Comparison of ENCODE assay signal across 8 cellular contexts in genomic region chr2:119264781-119265692, GRCh38. TPM values are rescaled to one million over a fixed set of nuclear protein-coding genes. Genes with fewer than 3 reads are reported as not detected.
DNase-seq lines count a peak whose midpoint lies in the region; ATAC-seq lines count a peak whose summit lies in the region.

No MANE protein-coding gene starts in this region.

- DNase-seq in DMS79 treated with DMSO at 0.1 percent for 48 hours (lab: John Stamatoyannopoulos, UW) (peak; percentile 3), DMS79 (lab: John Stamatoyannopoulos, UW) (no peak), HT-29 (ENCODE audit: low spot score) (peak; percentile 68), NOMO-1 treated with dmso at 0.1 percent for 144 hours (lab: John Stamatoyannopoulos, UW; ENCODE audit: unreplicated experiment) (peak; percentile 35), amniotic epithelial cell (ENCODE audit: low read depth) (peak; percentile 41), iris pigment epithelial cell (ENCODE audit: low read depth) (peak; percentile 43)
- DNase-seq in stimulated activated CD4-positive, alpha-beta T cell treated with anti-CD3 and anti-CD28 coated beads, TNF-alpha, amount 100 ng/mL, for 24 hours (ENCODE audit: low read depth in 3 of 3): peak in 2 of 3 experiments; percentile 3 to 31

- ATAC-seq in GM21717 (IDR thresholded peaks at IDR 0.05; ENCODE audit: unreplicated experiment): peak; percentile 96

RNA-seq across cellular contexts. Expression of gene STEAP3, which starts 41.4 kb away (rescaled TPM):
- 9.3 and 9.8 TPM in 2 replicates for total RNA-seq in HT-29 (2014; rRNA removed; shearing (Covaris generic))
